Comparison of ENCODE assay signal across 8 cellular contexts in genomic region chr4:140790765-140791164, GRCh38. TPM values are rescaled to one million over a fixed set of nuclear protein-coding genes. Genes with fewer than 3 reads are reported as not detected.
A peak's percentile ranks its signal among the peaks of the same experiment; 100 is the strongest.
DNase-seq lines count a peak whose midpoint lies in the region; ATAC-seq and TF ChIP-seq lines count a peak whose summit lies in the region.

No MANE protein-coding gene starts in this region.

- H3K27ac ChIP-seq in upper lobe of left lung, result peak overlapping the region in 3 of 4 donors; percentile 30 to 78 (median 71)

- DNase-seq in A172 (ENCODE audit: low spot score), result peak; percentile 10
- peak; percentile 73 for DNase-seq in epithelial cell of esophagus (ENCODE audit: low read depth)
- DNase-seq in upper lobe of left lung, result peak in 1 of 2 donors; percentile 64
- no peak for DNase-seq in G401 (ENCODE audit: low spot score)
- DNase-seq in dermis blood vessel endothelial cell, result no peak
- no peak for DNase-seq in epidermal melanocyte (ENCODE audit: insufficient read length, low spot score)

- ATAC-seq in GM19438 (IDR thresholded peaks at IDR 0.05; ENCODE audit: low read depth, unreplicated experiment) (peak; percentile 96), HG03378 (IDR thresholded peaks at IDR 0.05; ENCODE audit: unreplicated experiment) (peak; percentile 91), upper lobe of left lung (ENCODE audit: low FRiP score in 2 of 2) (peak; percentile 79 to 95)

- H3K4me1 ChIP-seq in upper lobe of left lung, result no peaks in the 10 kb centered on the region

- TF ChIP-seq EP300 in upper lobe of left lung (IDR thresholded peaks at IDR 0.05), result peak in 1 of 4 donors; percentile 18

- H3K27me3 ChIP-seq in upper lobe of left lung, result no peaks in the 10 kb centered on the region

- TF ChIP-seq CTCF in epithelial cell of esophagus (IDR thresholded peaks at IDR 0.05; ENCODE audit: insufficient read depth, low read depth, low read length, missing control alignments) (no peak), upper lobe of left lung (IDR thresholded peaks at IDR 0.05) (no peak)

- in situ Hi-C loops in G401 (cut with HindIII; ENCODE audit: low sequenced_read_pairs), result no loop called here

- 76 to 94% methylated on average over 3 of the region's 3 CpGs for WGBS in upper lobe of left lung, 2 donors

- H3K9me3 ChIP-seq in upper lobe of left lung, result peaks cover 0 to 8% (median 3%) of the 10 kb centered on the region in 4 donors

- H3K36me3 ChIP-seq in upper lobe of left lung, result no peaks in the 10 kb centered on the region

- H3K4me3 ChIP-seq in epithelial cell of esophagus (ENCODE audit: low read length) (no peak overlapping the region), upper lobe of left lung (no peak overlapping the region)

- peak in 1 of 4 donors; percentile 15 for TF ChIP-seq POLR2A in upper lobe of left lung (IDR thresholded peaks at IDR 0.05)

RNA-seq across cellular contexts. Expression of gene TBC1D9, which starts 34.6 kb away (rescaled TPM):
- total RNA-seq in A172 (2014; rRNA removed; shearing (Covaris generic)), result 26.5 and 29.4 TPM in 2 replicates
- total RNA-seq in upper lobe of left lung (10 to 100 TPM; 33.7 to 41.9 (median 38.1) TPM), dermis blood vessel endothelial cell (76.6 and 83.4 TPM in 2 replicates)
- total RNA-seq in G401 (2014; rRNA removed; shearing (Covaris generic)), result 4.7 and 9.4 TPM in 2 replicates

Comparison
In these comparisons a context has a peak if more than half of its experiments do, and no peak if none do; other contexts are left out.
1. DNase-seq: peak in A172 (single experiment) and epithelial cell of esophagus (single experiment); none in G401 (single experiment), dermis blood vessel endothelial cell (single experiment) and epidermal melanocyte (single experiment).
2. Peak in every context shown above with its lines, with median percentiles within 50 percentile points of each other: ATAC-seq.